In genomic region chr7:95113590-95113989, GRCh38 we compare ENCODE assay signal across 25 cellular contexts.
"Had no signal": no experiment of that assay in that cellular context is flagged by ENCODE, and none has a peak within 500 bp of the region (broad histone marks: within the 10 kb centered on the region; RNA-seq: fewer than 3 reads in every experiment).

No MANE protein-coding gene starts in this region.

- H3K27ac Mint-ChIP-seq: naive thymus-derived CD8-positive, alpha-beta T cell; natural killer cell treated with Interleukin-12 subunit alpha and Interleukin-12 subunit beta and Interleukin-15 and Interleukin-18, amount 100 ng/mL, for 72 hours; nephron progenitor cell; progenitor cell of endocrine pancreas; stimulated activated effector memory CD8-positive, alpha-beta T cell treated with anti-CD3 and anti-CD28 coated beads, Interleukin-12 subunit alpha, Interleukin-12 subunit beta, amount 100 ng/mL, for 72 hours; stimulated activated naive B cell treated with anti-CD40 and anti-IgM and Interleukin-4, amounts not matched to agents 10 μg/mL and 1 μg/mL and 100 μg/mL, for 72 hours; stimulated activated naive CD8-positive, alpha-beta T cell treated with anti-CD3 and anti-CD28 coated beads, Interleukin-15, Interleukin-2, amounts not matched to agents 100 ng/mL and 50 ng/mL, for 24 hours had no signal

- DNase-seq: naive thymus-derived CD8-positive, alpha-beta T cell; nephron progenitor cell; nucleus accumbens; pancreas; posterior cingulate gyrus; psoas muscle; right cardiac atrium; right lobe of liver; sigmoid colon; small intestine; stimulated activated CD4-positive, alpha-beta T cell treated with anti-CD3 and anti-CD28 coated beads, Interleukin-15, amount 100 ng/mL, for 24 hours; stimulated activated CD4-positive, alpha-beta T cell treated with anti-CD3 and anti-CD28 coated beads, Interleukin-2, amount 100 ng/mL, for 24 hours; stimulated activated CD4-positive, alpha-beta T cell treated with anti-CD3 and anti-CD28 coated beads, Interleukin-2, amount 100 ng/mL, for 48 hours; stimulated activated CD4-positive, alpha-beta T cell treated with anti-CD3 and anti-CD28 coated beads, Interleukin-4, amount 100 ng/mL, for 24 hours; stimulated activated naive B cell treated with anti-CD40 and anti-IgM and Interleukin-4, amounts not matched to agents 10 μg/mL and 1 μg/mL and 100 μg/mL, for 72 hours; stimulated activated naive CD4-positive, alpha-beta T cell treated with Interleukin-2 at 50 U/mL for 16 hours; stomach; thyroid gland; trophoblast cell; upper lobe of left lung had no signal

- H3K4me3 Mint-ChIP-seq: naive thymus-derived CD8-positive, alpha-beta T cell; natural killer cell treated with Interleukin-12 subunit alpha and Interleukin-12 subunit beta and Interleukin-15 and Interleukin-18, amount 100 ng/mL, for 72 hours; nephron progenitor cell; neural crest cell; stimulated activated effector memory CD8-positive, alpha-beta T cell treated with anti-CD3 and anti-CD28 coated beads, Interleukin-12 subunit alpha, Interleukin-12 subunit beta, amount 100 ng/mL, for 72 hours; stimulated activated naive B cell treated with anti-CD40 and anti-IgM and Interleukin-4, amounts not matched to agents 10 μg/mL and 1 μg/mL and 100 μg/mL, for 72 hours; stimulated activated naive CD8-positive, alpha-beta T cell treated with anti-CD3 and anti-CD28 coated beads, Interleukin-15, Interleukin-2, amounts not matched to agents 100 ng/mL and 50 ng/mL, for 24 hours had no signal

- H3K4me1 Mint-ChIP-seq: naive thymus-derived CD8-positive, alpha-beta T cell; nephron progenitor cell; stimulated activated effector memory CD8-positive, alpha-beta T cell treated with anti-CD3 and anti-CD28 coated beads, Interleukin-12 subunit alpha, Interleukin-12 subunit beta, amount 100 ng/mL, for 72 hours; stimulated activated naive B cell treated with anti-CD40 and anti-IgM and Interleukin-4, amounts not matched to agents 10 μg/mL and 1 μg/mL and 100 μg/mL, for 72 hours had no signal

- H3K36me3 Mint-ChIP-seq: naive thymus-derived CD8-positive, alpha-beta T cell; natural killer cell treated with Interleukin-12 subunit alpha and Interleukin-12 subunit beta and Interleukin-15 and Interleukin-18, amount 100 ng/mL, for 72 hours; stimulated activated effector memory CD8-positive, alpha-beta T cell treated with anti-CD3 and anti-CD28 coated beads, Interleukin-12 subunit alpha, Interleukin-12 subunit beta, amount 100 ng/mL, for 72 hours had no signal

- H3K9me3 Mint-ChIP-seq: naive thymus-derived CD8-positive, alpha-beta T cell; nephron progenitor cell; neural crest cell; stimulated activated effector memory CD8-positive, alpha-beta T cell treated with anti-CD3 and anti-CD28 coated beads, Interleukin-12 subunit alpha, Interleukin-12 subunit beta, amount 100 ng/mL, for 72 hours; stimulated activated naive B cell treated with anti-CD40 and anti-IgM and Interleukin-4, amounts not matched to agents 10 μg/mL and 1 μg/mL and 100 μg/mL, for 72 hours; stimulated activated naive CD8-positive, alpha-beta T cell treated with anti-CD3 and anti-CD28 coated beads, Interleukin-15, Interleukin-2, amounts not matched to agents 100 ng/mL and 50 ng/mL, for 24 hours had no signal

- H3K27me3 Mint-ChIP-seq: progenitor cell of endocrine pancreas; stimulated activated naive B cell treated with anti-CD40 and anti-IgM and Interleukin-4, amounts not matched to agents 10 μg/mL and 1 μg/mL and 100 μg/mL, for 72 hours; stimulated activated naive CD8-positive, alpha-beta T cell treated with anti-CD3 and anti-CD28 coated beads, Interleukin-15, Interleukin-2, amounts not matched to agents 100 ng/mL and 50 ng/mL, for 24 hours had no signal

- ATAC-seq: naive thymus-derived CD8-positive, alpha-beta T cell; natural killer cell treated with Interleukin-12 subunit alpha and Interleukin-12 subunit beta and Interleukin-15 and Interleukin-18, amount 100 ng/mL, for 72 hours; pancreas; psoas muscle; right cardiac atrium; right lobe of liver; stimulated activated effector memory CD8-positive, alpha-beta T cell treated with anti-CD3 and anti-CD28 coated beads, Interleukin-12 subunit alpha, Interleukin-12 subunit beta, amount 100 ng/mL, for 72 hours; stimulated activated naive B cell treated with anti-CD40 and anti-IgM and Interleukin-4, amounts not matched to agents 10 μg/mL and 1 μg/mL and 100 μg/mL, for 72 hours had no signal
